Comparison of ENCODE assay signal across 22 cellular contexts in the genomic region with DNA sequence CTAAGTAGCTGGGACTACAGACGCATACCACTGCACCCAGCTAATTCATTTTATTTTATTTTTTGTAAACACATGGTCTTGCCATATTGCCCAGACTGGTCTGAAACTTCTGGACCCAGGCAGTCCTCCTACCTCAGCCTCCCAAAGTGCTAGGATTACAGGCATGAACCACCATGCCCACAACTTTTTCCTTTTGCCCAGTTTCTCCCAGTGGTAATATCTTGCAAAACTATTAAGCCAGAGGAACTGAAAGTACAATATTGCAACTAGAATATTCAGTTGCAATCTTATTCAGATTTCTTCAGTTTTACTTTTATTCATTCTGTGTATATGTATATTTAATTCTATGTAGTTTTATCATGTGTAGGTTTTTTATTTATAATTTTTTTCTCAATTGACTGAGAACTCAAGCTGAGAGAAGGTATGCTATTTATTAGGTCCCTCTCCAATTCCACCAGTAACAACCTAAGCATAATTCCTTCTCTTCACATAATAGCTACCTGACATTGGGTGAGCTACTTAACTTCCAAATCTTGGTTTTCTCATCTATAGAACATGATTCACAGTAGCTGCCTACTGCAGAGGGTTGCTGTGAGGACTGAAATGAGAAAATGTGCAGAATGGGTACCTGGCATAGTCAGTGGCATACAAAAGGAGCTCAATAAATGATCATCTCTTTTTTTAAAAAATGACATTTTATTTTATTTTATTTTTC. TPM values are rescaled to one million over a fixed set of nuclear protein-coding genes. Genes with fewer than 3 reads are reported as not detected.
DNase-seq lines count a peak whose midpoint lies in the region; ATAC-seq, FAIRE-seq and TF ChIP-seq lines count a peak whose summit lies in the region.
"Had no signal": no experiment of that assay in that cellular context is flagged by ENCODE, and none has a peak within 500 bp of the region (broad histone marks: within the 10 kb centered on the region; RNA-seq: fewer than 3 reads in every experiment).

No MANE protein-coding gene starts in this region.

- DNase-seq in activated CD4-positive, alpha-beta T cell treated with anti-CD3 and anti-CD28 coated beads for 36 hours, result no peak
- no peak for DNase-seq in activated CD4-positive, alpha-beta T cell treated with anti-CD3 and anti-CD28 coated beads, Interleukin-2, amount 50 U/mL, for 48 hours
- no peak for DNase-seq in GM12891 (ENCODE audit: insufficient read length, low spot score)
- peak; percentile 30 for DNase-seq in NOMO-1 treated with DMSO at 0.1 percent for 48 hours (lab: John Stamatoyannopoulos, UW; ENCODE audit: unreplicated experiment)
- DNase-seq in K562 (ENCODE audit: extremely low read depth in 1 of 4, low spot score in 3 of 4), result no peak
- no peak for DNase-seq in testis
- no peak for DNase-seq in NCI-H146 (lab: John Stamatoyannopoulos, UW)
- no peak for DNase-seq in erythroblast (lab: John Stamatoyannopoulos, UW)
- DNase-seq: 8988T; Caco-2; CD4-positive, alpha-beta T cell; DMS153; GDM1; NCI-H1417 treated with DMSO at 0.1 percent for 48 hours; NCI-H1930; NCI-H345; NCI-H524 treated with DMSO at 0.1 percent for 48 hours had no signal

- POLR2A ChIA-PET in activated CD4-positive, alpha-beta T cell treated with anti-CD3 and anti-CD28 coated beads for 36 hours (lab: Charles Lee), result interaction anchor here (0.7 kb wide), 1 partner anchor 266 kb away, joined by 4 read pairs; no protein-coding TSS in a partner anchor
- POLR2A ChIA-PET in K562 (lab: Yijun Ruan, JAX), result interaction anchor here (1.0 to 2.5 kb wide), 9 partner anchors 10 to 147 kb away, joined by 3 to 31 read pairs (median 5); partner anchors contain the start of genes KIF9 and KLHL18

- H3K36me3 ChIP-seq in K562 (ENCODE audit: control insufficient read depth, insufficient read depth, low read length) (no peaks in the 10 kb centered on the region; the same call in 2 of the 3 replicates), testis (ENCODE audit: low read depth, missing control alignments) (no peaks in the 10 kb centered on the region)
- H3K36me3 ChIP-seq: HAP-1, Peyer's patch had no signal

- no peaks in the 10 kb centered on the region; a peak in 1 of 5 replicates for H3K27me3 ChIP-seq in K562 (ENCODE audit: control insufficient read depth in 2 of 2, insufficient read depth in 2 of 2, low read length in 2 of 2)
- no peaks in the 10 kb centered on the region for H3K27me3 ChIP-seq in testis
- H3K27me3 ChIP-seq: Peyer's patch had no signal

- intact Hi-C loops in activated CD4-positive, alpha-beta T cell treated with anti-CD3 and anti-CD28 coated beads for 36 hours (cut with DNase I, micrococcal nuclease), result no loop called here
- intact Hi-C loops in K562 (cut with micrococcal nuclease), result loop anchor here (2.0 kb wide), 1 partner anchor 15 kb away; no protein-coding TSS in a partner anchor
- intact Hi-C loops in testis (cut with DNase I; ENCODE audit: low total_unique reads), result no loop called here

- no peaks in the 10 kb centered on the region for H4K20me1 ChIP-seq in K562 (replicated peaks; ENCODE audit: control insufficient read depth, insufficient read depth, low read length)

- WGBS in K562 (ENCODE audit: insufficient coverage, low coverage, missing lambda C conversion rate), result 0% methylated on average over 1 of the region's 1 CpG
- 95% methylated on average over 1 of the region's 1 CpG for WGBS in testis, 2 donors

- no peak overlapping the region for H3K4me3 Mint-ChIP-seq in activated CD4-positive, alpha-beta T cell treated with anti-CD3 and anti-CD28 coated beads for 36 hours
- H3K4me3 Mint-ChIP-seq: CD4-positive, alpha-beta T cell had no signal

- H3K9me1 ChIP-seq in K562 (ENCODE audit: control insufficient read depth, insufficient read depth, low read length), result no peaks in the 10 kb centered on the region

- TF ChIP-seq EP300 in K562 (IDR thresholded peaks at IDR 0.05; ENCODE audit: low read length), result no peak

- peak overlapping the region; percentile 65; the same call in 2 of the 3 replicates for H3K27ac ChIP-seq in K562 (ENCODE audit: extremely low read depth, low read depth, low read length)
- no peak overlapping the region for H3K27ac ChIP-seq in testis
- H3K27ac ChIP-seq: Peyer's patch, SK-N-MC had no signal

- no peaks in the 10 kb centered on the region for H3K9me3 Mint-ChIP-seq in activated CD4-positive, alpha-beta T cell treated with anti-CD3 and anti-CD28 coated beads for 36 hours (ENCODE audit: low read depth)
- H3K9me3 Mint-ChIP-seq: CD4-positive, alpha-beta T cell; IgD-negative memory B cell had no signal

- CTCF ChIA-PET in activated CD4-positive, alpha-beta T cell treated with anti-CD3 and anti-CD28 coated beads for 36 hours (lab: Charles Lee), result interaction anchor here (0.9 to 3.5 kb wide), 5 partner anchors 10 to 163 kb away, joined by 3 to 22 read pairs (median 3); no protein-coding TSS in a partner anchor
- CTCF ChIA-PET in K562 (lab: Yijun Ruan, JAX; ENCODE audit: low intra/inter-chr PET ratio), result no interaction called here

- FAIRE-seq in GM12891 (lab: Jason Lieb, UNC) (no peak), K562 (lab: Jason Lieb, UNC) (no peak)
- FAIRE-seq: HTR-8/SVneo had no signal

- H3K36me3 Mint-ChIP-seq in activated CD4-positive, alpha-beta T cell treated with anti-CD3 and anti-CD28 coated beads for 36 hours (ENCODE audit: low read depth), result peaks cover 8% of the 10 kb centered on the region

- TF ChIP-seq CTCF in K562 (IDR thresholded peaks at IDR 0.05 in 2 of 3, conservative IDR thresholded peaks at IDR 0.05 in 1 of 3; ENCODE audit: insufficient read depth in 2 of 3, low read depth in 1 of 3, low read length in 3 of 3), result no peak
- no peak for TF ChIP-seq CTCF in testis (IDR thresholded peaks at IDR 0.05)

- no TSS peak for BruUV-seq in K562 (replicated peaks; lab: Mats Ljungman, UMichigan)

- peaks cover 12% of the 10 kb centered on the region for H3K4me1 Mint-ChIP-seq in activated CD4-positive, alpha-beta T cell treated with anti-CD3 and anti-CD28 coated beads for 36 hours

- H3K4me3 ChIP-seq in K562 (no peak overlapping the region), testis (no peak overlapping the region)
- H3K4me3 ChIP-seq: HAP-1, Peyer's patch, SK-N-MC had no signal

- H3K9me3 ChIP-seq in K562 (replicated peaks; ENCODE audit: control insufficient read depth, insufficient read depth, low read depth, low read length) (no peaks in the 10 kb centered on the region), testis (no peaks in the 10 kb centered on the region)
- H3K9me3 ChIP-seq: Caco-2, HAP-1, Peyer's patch had no signal

- H3K4me2 ChIP-seq in K562 (ENCODE audit: insufficient read depth, low read length), result peak overlapping the region; percentile 68

- peaks cover 61% of the 10 kb centered on the region for H3K79me2 ChIP-seq in K562 (ENCODE audit: control insufficient read depth, insufficient read depth, low read length)

- H3K9ac ChIP-seq in K562 (ENCODE audit: insufficient read depth in 1 of 2, low read depth in 2 of 2, low read length in 2 of 2), result peak overlapping the region; percentile 32 to 38; a peak in 1 of 4 replicates

- TF ChIP-seq RAD21 in K562 (CRISPR knock-in tag; conservative IDR thresholded peaks at IDR 0.05 in 1 of 2, IDR thresholded peaks at IDR 0.05 in 1 of 2), result no peak

- H2AFZ ChIP-seq in K562 (ENCODE audit: low read depth, low read length), result no peak overlapping the region

- ATAC-seq in activated CD4-positive, alpha-beta T cell treated with anti-CD3 and anti-CD28 coated beads for 36 hours, result peak; percentile 71
- ATAC-seq in K562, result no peak

- H3K4me1 ChIP-seq in K562 (replicated peaks in 1 of 2; ENCODE audit: control insufficient read depth in 2 of 2, insufficient read depth in 2 of 2, low read length in 2 of 2) (peaks cover 31 to 47% of the 10 kb centered on the region in 2 experiments), testis (peaks cover 10% of the 10 kb centered on the region)
- H3K4me1 ChIP-seq: Caco-2 had no signal

- TF ChIP-seq POLR2A in GM12891 (IDR thresholded peaks at IDR 0.05; ENCODE audit: low read depth, low read length) (no peak), K562 (conservative IDR thresholded peaks at IDR 0.05) (no peak), testis (IDR thresholded peaks at IDR 0.05) (no peak), erythroblast (IDR thresholded peaks at IDR 0.05; ENCODE audit: low read length) (no peak)

- no peak overlapping the region for H3K27ac Mint-ChIP-seq in activated CD4-positive, alpha-beta T cell treated with anti-CD3 and anti-CD28 coated beads for 36 hours
- H3K27ac Mint-ChIP-seq: CD4-positive, alpha-beta T cell had no signal

- in situ Hi-C loops in K562 (cut with MboI), result no loop called here

- H3K27me3 Mint-ChIP-seq in activated CD4-positive, alpha-beta T cell treated with anti-CD3 and anti-CD28 coated beads for 36 hours, result no peaks in the 10 kb centered on the region
- H3K27me3 Mint-ChIP-seq: CD4-positive, alpha-beta T cell; IgD-negative memory B cell had no signal

RNA-seq across cellular contexts. Expression of gene KLHL18, which starts 30.8 kb away (rescaled TPM):
- total RNA-seq in activated CD4-positive, alpha-beta T cell treated with anti-CD3 and anti-CD28 coated beads for 36 hours, result 10 to 100 TPM; 19.0 to 22.4 TPM
- 34.9 TPM for polyA plus RNA-seq in GM12891 (2012; ENCODE audit: low read depth, missing spikeins)
- total RNA-seq in K562 (2011; cell fraction: chromatin; rRNA removed; ENCODE audit: low replicate concordance), result 54.7 and 60.1 TPM in 2 replicates
- 43.5 and 49.7 TPM in 2 replicates for total RNA-seq in K562 (2011; cell fraction: nucleolus; rRNA removed)
- 55.2 and 67.2 TPM in 2 replicates for total RNA-seq in K562 (2011; cell fraction: nucleoplasm; rRNA removed)
- total RNA-seq in K562 (2014; rRNA removed) (26.7 and 34.9 TPM in 2 replicates), K562 (2014; rRNA removed; fragmentation: Illumina TruSeq; extraction: Trizol) (30.5 and 30.8 TPM in 2 replicates), K562 (2015; rRNA removed; fragmentation: Illumina TruSeq; extraction: Trizol) (33.5 and 34.9 TPM in 2 replicates), K562 (2021) (70.8 and 79.5 TPM in 2 replicates), testis (10 to 100 TPM; 24.7 to 26.2 TPM)
- polyA plus RNA-seq in K562 (2011; rRNA removed) (67.4 and 73.7 TPM in 2 replicates), K562 (2014; fragmentation: Illumina TruSeq; extraction: Trizol) (48.7 and 52.9 TPM in 2 replicates), K562 (2014; fragmentation: Nextera tagmentation; extraction: Ambion mirVana) (10 to 100 TPM; 81.5 to 97.5 TPM), K562 (2014; rRNA removed) (40.4 and 43.6 TPM in 2 replicates), testis (ENCODE audit: insufficient read depth, low read depth, low replicate concordance) (17.6 TPM)
- polyA plus RNA-seq in K562 (2011; cell fraction: cytosol; rRNA removed), result 80.1 and 102 TPM in 2 replicates
- 39.7 and 55.6 TPM in 2 replicates for polyA plus RNA-seq in K562 (2011; cell fraction: nucleus; rRNA removed)
- 27.1 and 110 TPM in 2 replicates for polyA plus RNA-seq in K562 (2012)
- 38.9 and 57.3 TPM in 2 replicates for polyA minus RNA-seq in K562 (2011; rRNA and poly(A)+ RNA removed)
- 18.8 and 37.2 TPM in 2 replicates for polyA minus RNA-seq in K562 (2011; cell fraction: cytosol; rRNA and poly(A)+ RNA removed)
- 24.2 and 31.7 TPM in 2 replicates for polyA minus RNA-seq in K562 (2011; cell fraction: nucleus; rRNA and poly(A)+ RNA removed)

RNA-seq across cellular contexts. Expression of gene KIF9, which starts 30.9 kb away (rescaled TPM):
- 1 to 10 TPM; 2.7 to 5.3 TPM for total RNA-seq in activated CD4-positive, alpha-beta T cell treated with anti-CD3 and anti-CD28 coated beads for 36 hours
- polyA plus RNA-seq in GM12891 (2012; ENCODE audit: low read depth, missing spikeins), result 5.4 TPM
- 13.2 and 14.9 TPM in 2 replicates for total RNA-seq in K562 (2011; cell fraction: chromatin; rRNA removed; ENCODE audit: low replicate concordance)
- 8.4 and 13.3 TPM in 2 replicates for total RNA-seq in K562 (2011; cell fraction: nucleolus; rRNA removed)
- total RNA-seq in K562 (2011; cell fraction: nucleoplasm; rRNA removed), result 7.8 and 11.1 TPM in 2 replicates
- total RNA-seq in K562 (2014; rRNA removed) (24.4 and 31.7 TPM in 2 replicates), K562 (2014; rRNA removed; fragmentation: Illumina TruSeq; extraction: Trizol) (25.0 and 26.9 TPM in 2 replicates), K562 (2015; rRNA removed; fragmentation: Illumina TruSeq; extraction: Trizol) (21.4 and 21.5 TPM in 2 replicates), K562 (2021) (20.4 and 26.3 TPM in 2 replicates), testis (10 to 100 TPM; 37.2 to 53.0 TPM)
- polyA plus RNA-seq in K562 (2011; rRNA removed) (11.7 and 19.5 TPM in 2 replicates), K562 (2014; fragmentation: Illumina TruSeq; extraction: Trizol) (16.9 and 19.5 TPM in 2 replicates), K562 (2014; fragmentation: Nextera tagmentation; extraction: Ambion mirVana) (10 to 100 TPM; 52.1 to 56.9 TPM), K562 (2014; rRNA removed) (29.1 and 33.8 TPM in 2 replicates), testis (ENCODE audit: insufficient read depth, low read depth, low replicate concordance) (115 TPM)
- 10.2 and 12.0 TPM in 2 replicates for polyA plus RNA-seq in K562 (2011; cell fraction: cytosol; rRNA removed)
- polyA plus RNA-seq in K562 (2011; cell fraction: nucleus; rRNA removed), result 9.9 and 12.5 TPM in 2 replicates
- 22.9 and 34.6 TPM in 2 replicates for polyA plus RNA-seq in K562 (2012)
- polyA minus RNA-seq in K562 (2011; rRNA and poly(A)+ RNA removed), result 8.8 and 10.7 TPM in 2 replicates
- 5.1 and 6.4 TPM in 2 replicates for polyA minus RNA-seq in K562 (2011; cell fraction: cytosol; rRNA and poly(A)+ RNA removed)
- polyA minus RNA-seq in K562 (2011; cell fraction: nucleus; rRNA and poly(A)+ RNA removed), result 4.2 and 5.3 TPM in 2 replicates
